In the genomic region with DNA sequence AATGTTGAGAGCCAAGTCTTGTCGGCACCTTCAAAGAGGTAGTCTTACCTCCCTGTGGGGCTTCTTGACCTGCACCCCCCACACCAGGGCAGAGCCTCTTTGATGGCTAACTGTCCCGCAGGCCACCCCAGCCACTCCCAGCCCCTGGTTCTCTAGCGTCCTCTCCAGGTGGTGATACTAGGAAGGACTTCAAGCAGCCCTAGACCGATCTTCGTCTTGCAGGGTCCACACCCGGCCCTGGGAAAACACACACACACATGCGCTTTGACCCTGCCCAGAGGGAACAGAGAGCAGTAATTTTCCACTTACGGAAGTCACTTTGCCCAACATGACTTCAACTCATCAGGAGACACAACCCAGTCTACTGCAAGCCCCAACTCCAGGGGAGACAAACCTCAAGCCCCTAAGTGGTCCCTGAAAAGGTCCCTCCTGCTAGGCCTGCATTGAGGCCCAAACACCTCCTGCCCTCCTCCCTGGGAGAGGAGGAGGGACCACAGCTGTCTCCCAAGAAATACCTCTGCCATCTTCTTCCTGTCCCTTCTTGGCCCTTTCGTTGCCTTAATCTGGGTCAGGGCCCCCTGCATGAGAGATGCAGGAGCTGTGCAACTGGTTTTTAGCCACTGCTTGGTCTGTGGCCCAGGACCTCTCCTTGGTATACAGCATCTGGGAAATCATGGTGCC, we compare ENCODE assay signal across 2 cellular contexts.
TF ChIP-seq lines count a peak whose summit lies in the region.

No MANE protein-coding gene starts in this region.

TF ChIP-seq in HepG2, 621 proteins besides CTCF, POLR2A, EP300 and RAD21 (continues in another document):
- TF ChIP-seq HOXA3 (CRISPR knock-in tag; IDR thresholded peaks at IDR 0.05) (peak; percentile 32; the same call in 1 of the 2 replicates), MYC (CRISPR knock-in tag; IDR thresholded peaks at IDR 0.05; ENCODE audit: borderline replicate concordance) (no peak; the same call in 1 of the 2 replicates), MTF1 (CRISPR knock-in tag; IDR thresholded peaks at IDR 0.05) (no peak), NKX3-1 (CRISPR knock-in tag; IDR thresholded peaks at IDR 0.05) (no peak), WIZ (CRISPR knock-in tag; IDR thresholded peaks at IDR 0.05) (peak; percentile 54; the same call in 1 of the 2 replicates), CC2D1A (CRISPR knock-in tag; IDR thresholded peaks at IDR 0.05) (no peak), ZNF451 (CRISPR knock-in tag; IDR thresholded peaks at IDR 0.05) (peak; percentile 71; the same call in 1 of the 2 replicates), ZBTB4 (CRISPR knock-in tag; IDR thresholded peaks at IDR 0.05; ENCODE audit: borderline replicate concordance) (0 out of 2 replicates have a peak, but pooled peaks have one; percentile 48), ZFX (CRISPR knock-in tag; IDR thresholded peaks at IDR 0.05; ENCODE audit: low read depth) (peak; percentile 73), TSC22D2 (CRISPR knock-in tag; IDR thresholded peaks at IDR 0.05; ENCODE audit: borderline replicate concordance) (peak; percentile 62; the same call in 1 of the 2 replicates), ZNF343 (CRISPR knock-in tag; IDR thresholded peaks at IDR 0.05) (no peak), NRL (CRISPR knock-in tag; IDR thresholded peaks at IDR 0.05; ENCODE audit: borderline replicate concordance) (0 out of 2 replicates have a peak, but pooled peaks have one; percentile 28), NR2C2 (CRISPR knock-in tag; IDR thresholded peaks at IDR 0.05; ENCODE audit: borderline replicate concordance) (no peak; the same call in 1 of the 2 replicates), ZNF574 (CRISPR knock-in tag; IDR thresholded peaks at IDR 0.05) (peak; percentile 58), PAX8 (CRISPR knock-in tag; IDR thresholded peaks at IDR 0.05; ENCODE audit: borderline replicate concordance) (0 out of 2 replicates have a peak, but pooled peaks have one; percentile 60)
- TF ChIP-seq, protein P1, sequence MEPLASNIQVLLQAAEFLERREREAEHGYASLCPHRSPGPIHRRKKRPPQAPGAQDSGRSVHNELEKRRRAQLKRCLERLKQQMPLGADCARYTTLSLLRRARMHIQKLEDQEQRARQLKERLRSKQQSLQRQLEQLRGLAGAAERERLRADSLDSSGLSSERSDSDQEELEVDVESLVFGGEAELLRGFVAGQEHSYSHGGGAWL (CRISPR knock-in tag; IDR thresholded peaks at IDR 0.05): 0 out of 2 replicates have a peak, but pooled peaks have one; percentile 46

TF ChIP-seq in WTC11, 78 proteins besides CTCF, POLR2A, EP300 and RAD21:
- 0 out of 2 replicates have a peak, but pooled peaks have one; percentile 10 for TF ChIP-seq GABPB1 (CRISPR knock-in tag; IDR thresholded peaks at IDR 0.05)
- TF ChIP-seq, protein P2, sequence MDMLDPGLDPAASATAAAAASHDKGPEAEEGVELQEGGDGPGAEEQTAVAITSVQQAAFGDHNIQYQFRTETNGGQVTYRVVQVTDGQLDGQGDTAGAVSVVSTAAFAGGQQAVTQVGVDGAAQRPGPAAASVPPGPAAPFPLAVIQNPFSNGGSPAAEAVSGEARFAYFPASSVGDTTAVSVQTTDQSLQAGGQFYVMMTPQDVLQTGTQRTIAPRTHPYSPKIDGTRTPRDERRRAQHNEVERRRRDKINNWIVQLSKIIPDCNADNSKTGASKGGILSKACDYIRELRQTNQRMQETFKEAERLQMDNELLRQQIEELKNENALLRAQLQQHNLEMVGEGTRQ (CRISPR knock-in tag; IDR thresholded peaks at IDR 0.05): no peak
